3 cellular contexts compared by ENCODE assay signal in the genomic region with DNA sequence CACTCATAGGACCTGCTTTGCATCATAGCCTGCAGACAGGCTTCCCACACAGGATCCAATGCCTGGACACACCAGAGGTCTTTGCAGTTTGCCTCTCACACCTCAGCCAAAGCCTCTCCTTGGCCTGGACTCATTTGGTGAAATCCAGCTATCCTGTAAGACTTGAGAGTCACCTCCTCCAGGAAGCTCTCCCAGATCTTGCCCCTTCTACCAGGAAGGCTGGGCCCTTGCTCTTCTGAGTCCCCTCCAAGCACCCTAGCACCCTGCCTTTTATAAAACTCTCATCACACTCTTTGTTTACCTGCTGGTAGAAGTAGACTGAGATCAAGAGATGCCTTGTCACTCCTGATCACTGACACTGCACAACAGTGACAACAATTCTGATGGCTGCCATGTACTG.
TF ChIP-seq lines count a peak whose summit lies in the region.

No MANE protein-coding gene starts in this region.

TF ChIP-seq in GM23338, 12 proteins besides CTCF, POLR2A, EP300 and RAD21 (continues in another document):
- TF ChIP-seq STAT1 (IDR thresholded peaks at IDR 0.05; ENCODE audit: unreplicated experiment) (no peak), ZNF114 (CRISPR knock-in tag; IDR thresholded peaks at IDR 0.05) (no peak), JUNB (IDR thresholded peaks at IDR 0.05; ENCODE audit: unreplicated experiment) (no peak), CREB1 (CRISPR knock-in tag; IDR thresholded peaks at IDR 0.05; ENCODE audit: low read depth) (no peak)
- TF ChIP-seq, protein P1, sequence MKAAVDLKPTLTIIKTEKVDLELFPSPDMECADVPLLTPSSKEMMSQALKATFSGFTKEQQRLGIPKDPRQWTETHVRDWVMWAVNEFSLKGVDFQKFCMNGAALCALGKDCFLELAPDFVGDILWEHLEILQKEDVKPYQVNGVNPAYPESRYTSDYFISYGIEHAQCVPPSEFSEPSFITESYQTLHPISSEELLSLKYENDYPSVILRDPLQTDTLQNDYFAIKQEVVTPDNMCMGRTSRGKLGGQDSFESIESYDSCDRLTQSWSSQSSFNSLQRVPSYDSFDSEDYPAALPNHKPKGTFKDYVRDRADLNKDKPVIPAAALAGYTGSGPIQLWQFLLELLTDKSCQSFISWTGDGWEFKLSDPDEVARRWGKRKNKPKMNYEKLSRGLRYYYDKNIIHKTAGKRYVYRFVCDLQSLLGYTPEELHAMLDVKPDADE (IDR thresholded peaks at IDR 0.05) = no peak
- TF ChIP-seq, protein P2, sequence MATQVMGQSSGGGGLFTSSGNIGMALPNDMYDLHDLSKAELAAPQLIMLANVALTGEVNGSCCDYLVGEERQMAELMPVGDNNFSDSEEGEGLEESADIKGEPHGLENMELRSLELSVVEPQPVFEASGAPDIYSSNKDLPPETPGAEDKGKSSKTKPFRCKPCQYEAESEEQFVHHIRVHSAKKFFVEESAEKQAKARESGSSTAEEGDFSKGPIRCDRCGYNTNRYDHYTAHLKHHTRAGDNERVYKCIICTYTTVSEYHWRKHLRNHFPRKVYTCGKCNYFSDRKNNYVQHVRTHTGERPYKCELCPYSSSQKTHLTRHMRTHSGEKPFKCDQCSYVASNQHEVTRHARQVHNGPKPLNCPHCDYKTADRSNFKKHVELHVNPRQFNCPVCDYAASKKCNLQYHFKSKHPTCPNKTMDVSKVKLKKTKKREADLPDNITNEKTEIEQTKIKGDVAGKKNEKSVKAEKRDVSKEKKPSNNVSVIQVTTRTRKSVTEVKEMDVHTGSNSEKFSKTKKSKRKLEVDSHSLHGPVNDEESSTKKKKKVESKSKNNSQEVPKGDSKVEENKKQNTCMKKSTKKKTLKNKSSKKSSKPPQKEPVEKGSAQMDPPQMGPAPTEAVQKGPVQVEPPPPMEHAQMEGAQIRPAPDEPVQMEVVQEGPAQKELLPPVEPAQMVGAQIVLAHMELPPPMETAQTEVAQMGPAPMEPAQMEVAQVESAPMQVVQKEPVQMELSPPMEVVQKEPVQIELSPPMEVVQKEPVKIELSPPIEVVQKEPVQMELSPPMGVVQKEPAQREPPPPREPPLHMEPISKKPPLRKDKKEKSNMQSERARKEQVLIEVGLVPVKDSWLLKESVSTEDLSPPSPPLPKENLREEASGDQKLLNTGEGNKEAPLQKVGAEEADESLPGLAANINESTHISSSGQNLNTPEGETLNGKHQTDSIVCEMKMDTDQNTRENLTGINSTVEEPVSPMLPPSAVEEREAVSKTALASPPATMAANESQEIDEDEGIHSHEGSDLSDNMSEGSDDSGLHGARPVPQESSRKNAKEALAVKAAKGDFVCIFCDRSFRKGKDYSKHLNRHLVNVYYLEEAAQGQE (IDR thresholded peaks at IDR 0.05; ENCODE audit: unreplicated experiment) = no peak

TF ChIP-seq in GM12878, 131 proteins besides CTCF, POLR2A, EP300 and RAD21 (continues in another document):
- TF ChIP-seq BHLHE40 (IDR thresholded peaks at IDR 0.05; ENCODE audit: borderline replicate concordance in 1 of 2, low read depth in 2 of 2, low read length in 1 of 2) (no peak), TCF12 (IDR thresholded peaks at IDR 0.05; ENCODE audit: low read depth, low read length) (no peak), RB1 (IDR thresholded peaks at IDR 0.05; ENCODE audit: borderline replicate concordance) (no peak), TCF7 (IDR thresholded peaks at IDR 0.05; ENCODE audit: borderline replicate concordance) (no peak)
- TF ChIP-seq, protein P3, sequence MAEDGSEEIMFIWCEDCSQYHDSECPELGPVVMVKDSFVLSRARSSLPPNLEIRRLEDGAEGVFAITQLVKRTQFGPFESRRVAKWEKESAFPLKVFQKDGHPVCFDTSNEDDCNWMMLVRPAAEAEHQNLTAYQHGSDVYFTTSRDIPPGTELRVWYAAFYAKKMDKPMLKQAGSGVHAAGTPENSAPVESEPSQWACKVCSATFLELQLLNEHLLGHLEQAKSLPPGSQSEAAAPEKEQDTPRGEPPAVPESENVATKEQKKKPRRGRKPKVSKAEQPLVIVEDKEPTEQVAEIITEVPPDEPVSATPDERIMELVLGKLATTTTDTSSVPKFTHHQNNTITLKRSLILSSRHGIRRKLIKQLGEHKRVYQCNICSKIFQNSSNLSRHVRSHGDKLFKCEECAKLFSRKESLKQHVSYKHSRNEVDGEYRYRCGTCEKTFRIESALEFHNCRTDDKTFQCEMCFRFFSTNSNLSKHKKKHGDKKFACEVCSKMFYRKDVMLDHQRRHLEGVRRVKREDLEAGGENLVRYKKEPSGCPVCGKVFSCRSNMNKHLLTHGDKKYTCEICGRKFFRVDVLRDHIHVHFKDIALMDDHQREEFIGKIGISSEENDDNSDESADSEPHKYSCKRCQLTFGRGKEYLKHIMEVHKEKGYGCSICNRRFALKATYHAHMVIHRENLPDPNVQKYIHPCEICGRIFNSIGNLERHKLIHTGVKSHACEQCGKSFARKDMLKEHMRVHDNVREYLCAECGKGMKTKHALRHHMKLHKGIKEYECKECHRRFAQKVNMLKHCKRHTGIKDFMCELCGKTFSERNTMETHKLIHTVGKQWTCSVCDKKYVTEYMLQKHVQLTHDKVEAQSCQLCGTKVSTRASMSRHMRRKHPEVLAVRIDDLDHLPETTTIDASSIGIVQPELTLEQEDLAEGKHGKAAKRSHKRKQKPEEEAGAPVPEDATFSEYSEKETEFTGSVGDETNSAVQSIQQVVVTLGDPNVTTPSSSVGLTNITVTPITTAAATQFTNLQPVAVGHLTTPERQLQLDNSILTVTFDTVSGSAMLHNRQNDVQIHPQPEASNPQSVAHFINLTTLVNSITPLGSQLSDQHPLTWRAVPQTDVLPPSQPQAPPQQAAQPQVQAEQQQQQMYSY (CRISPR knock-in tag; IDR thresholded peaks at IDR 0.05) = no peak
- TF ChIP-seq, protein P4, sequence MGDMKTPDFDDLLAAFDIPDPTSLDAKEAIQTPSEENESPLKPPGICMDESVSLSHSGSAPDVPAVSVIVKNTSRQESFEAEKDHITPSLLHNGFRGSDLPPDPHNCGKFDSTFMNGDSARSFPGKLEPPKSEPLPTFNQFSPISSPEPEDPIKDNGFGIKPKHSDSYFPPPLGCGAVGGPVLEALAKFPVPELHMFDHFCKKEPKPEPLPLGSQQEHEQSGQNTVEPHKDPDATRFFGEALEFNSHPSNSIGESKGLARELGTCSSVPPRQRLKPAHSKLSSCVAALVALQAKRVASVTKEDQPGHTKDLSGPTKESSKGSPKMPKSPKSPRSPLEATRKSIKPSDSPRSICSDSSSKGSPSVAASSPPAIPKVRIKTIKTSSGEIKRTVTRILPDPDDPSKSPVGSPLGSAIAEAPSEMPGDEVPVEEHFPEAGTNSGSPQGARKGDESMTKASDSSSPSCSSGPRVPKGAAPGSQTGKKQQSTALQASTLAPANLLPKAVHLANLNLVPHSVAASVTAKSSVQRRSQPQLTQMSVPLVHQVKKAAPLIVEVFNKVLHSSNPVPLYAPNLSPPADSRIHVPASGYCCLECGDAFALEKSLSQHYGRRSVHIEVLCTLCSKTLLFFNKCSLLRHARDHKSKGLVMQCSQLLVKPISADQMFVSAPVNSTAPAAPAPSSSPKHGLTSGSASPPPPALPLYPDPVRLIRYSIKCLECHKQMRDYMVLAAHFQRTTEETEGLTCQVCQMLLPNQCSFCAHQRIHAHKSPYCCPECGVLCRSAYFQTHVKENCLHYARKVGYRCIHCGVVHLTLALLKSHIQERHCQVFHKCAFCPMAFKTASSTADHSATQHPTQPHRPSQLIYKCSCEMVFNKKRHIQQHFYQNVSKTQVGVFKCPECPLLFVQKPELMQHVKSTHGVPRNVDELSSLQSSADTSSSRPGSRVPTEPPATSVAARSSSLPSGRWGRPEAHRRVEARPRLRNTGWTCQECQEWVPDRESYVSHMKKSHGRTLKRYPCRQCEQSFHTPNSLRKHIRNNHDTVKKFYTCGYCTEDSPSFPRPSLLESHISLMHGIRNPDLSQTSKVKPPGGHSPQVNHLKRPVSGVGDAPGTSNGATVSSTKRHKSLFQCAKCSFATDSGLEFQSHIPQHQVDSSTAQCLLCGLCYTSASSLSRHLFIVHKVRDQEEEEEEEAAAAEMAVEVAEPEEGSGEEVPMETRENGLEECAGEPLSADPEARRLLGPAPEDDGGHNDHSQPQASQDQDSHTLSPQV (IDR thresholded peaks at IDR 0.05) = no peak
- TF ChIP-seq, protein P5, sequence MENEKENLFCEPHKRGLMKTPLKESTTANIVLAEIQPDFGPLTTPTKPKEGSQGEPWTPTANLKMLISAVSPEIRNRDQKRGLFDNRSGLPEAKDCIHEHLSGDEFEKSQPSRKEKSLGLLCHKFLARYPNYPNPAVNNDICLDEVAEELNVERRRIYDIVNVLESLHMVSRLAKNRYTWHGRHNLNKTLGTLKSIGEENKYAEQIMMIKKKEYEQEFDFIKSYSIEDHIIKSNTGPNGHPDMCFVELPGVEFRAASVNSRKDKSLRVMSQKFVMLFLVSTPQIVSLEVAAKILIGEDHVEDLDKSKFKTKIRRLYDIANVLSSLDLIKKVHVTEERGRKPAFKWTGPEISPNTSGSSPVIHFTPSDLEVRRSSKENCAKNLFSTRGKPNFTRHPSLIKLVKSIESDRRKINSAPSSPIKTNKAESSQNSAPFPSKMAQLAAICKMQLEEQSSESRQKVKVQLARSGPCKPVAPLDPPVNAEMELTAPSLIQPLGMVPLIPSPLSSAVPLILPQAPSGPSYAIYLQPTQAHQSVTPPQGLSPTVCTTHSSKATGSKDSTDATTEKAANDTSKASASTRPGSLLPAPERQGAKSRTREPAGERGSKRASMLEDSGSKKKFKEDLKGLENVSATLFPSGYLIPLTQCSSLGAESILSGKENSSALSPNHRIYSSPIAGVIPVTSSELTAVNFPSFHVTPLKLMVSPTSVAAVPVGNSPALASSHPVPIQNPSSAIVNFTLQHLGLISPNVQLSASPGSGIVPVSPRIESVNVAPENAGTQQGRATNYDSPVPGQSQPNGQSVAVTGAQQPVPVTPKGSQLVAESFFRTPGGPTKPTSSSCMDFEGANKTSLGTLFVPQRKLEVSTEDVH (IDR thresholded peaks at IDR 0.05; ENCODE audit: low read depth, partially characterized antibody) = no peak

TF ChIP-seq in endothelial cell of umbilical vein, 7 proteins besides CTCF, POLR2A, EP300 and RAD21:
- TF ChIP-seq MYC (IDR thresholded peaks at IDR 0.05; ENCODE audit: low read depth, low read length) (no peak), EZH2 (IDR thresholded peaks at IDR 0.05; ENCODE audit: borderline replicate concordance, low read depth, low read length, severe bottlenecking) (no peak), POLR2AphosphoS5 (IDR thresholded peaks at IDR 0.05; ENCODE audit: insufficient read depth, low read depth, low read length) (no peak), GATA2 (IDR thresholded peaks at IDR 0.05; ENCODE audit: insufficient read depth, insufficient read length, low read depth, low read length) (no peak), FOS (IDR thresholded peaks at IDR 0.05; ENCODE audit: borderline replicate concordance, insufficient read depth, low read length) (no peak), JUN (IDR thresholded peaks at IDR 0.05; ENCODE audit: borderline replicate concordance, insufficient read depth, insufficient read length, low read depth) (no peak)
- TF ChIP-seq, protein P6, sequence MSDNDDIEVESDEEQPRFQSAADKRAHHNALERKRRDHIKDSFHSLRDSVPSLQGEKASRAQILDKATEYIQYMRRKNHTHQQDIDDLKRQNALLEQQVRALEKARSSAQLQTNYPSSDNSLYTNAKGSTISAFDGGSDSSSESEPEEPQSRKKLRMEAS (IDR thresholded peaks at IDR 0.05; ENCODE audit: insufficient read depth, insufficient read length) = no peak
